In the genomic region with DNA sequence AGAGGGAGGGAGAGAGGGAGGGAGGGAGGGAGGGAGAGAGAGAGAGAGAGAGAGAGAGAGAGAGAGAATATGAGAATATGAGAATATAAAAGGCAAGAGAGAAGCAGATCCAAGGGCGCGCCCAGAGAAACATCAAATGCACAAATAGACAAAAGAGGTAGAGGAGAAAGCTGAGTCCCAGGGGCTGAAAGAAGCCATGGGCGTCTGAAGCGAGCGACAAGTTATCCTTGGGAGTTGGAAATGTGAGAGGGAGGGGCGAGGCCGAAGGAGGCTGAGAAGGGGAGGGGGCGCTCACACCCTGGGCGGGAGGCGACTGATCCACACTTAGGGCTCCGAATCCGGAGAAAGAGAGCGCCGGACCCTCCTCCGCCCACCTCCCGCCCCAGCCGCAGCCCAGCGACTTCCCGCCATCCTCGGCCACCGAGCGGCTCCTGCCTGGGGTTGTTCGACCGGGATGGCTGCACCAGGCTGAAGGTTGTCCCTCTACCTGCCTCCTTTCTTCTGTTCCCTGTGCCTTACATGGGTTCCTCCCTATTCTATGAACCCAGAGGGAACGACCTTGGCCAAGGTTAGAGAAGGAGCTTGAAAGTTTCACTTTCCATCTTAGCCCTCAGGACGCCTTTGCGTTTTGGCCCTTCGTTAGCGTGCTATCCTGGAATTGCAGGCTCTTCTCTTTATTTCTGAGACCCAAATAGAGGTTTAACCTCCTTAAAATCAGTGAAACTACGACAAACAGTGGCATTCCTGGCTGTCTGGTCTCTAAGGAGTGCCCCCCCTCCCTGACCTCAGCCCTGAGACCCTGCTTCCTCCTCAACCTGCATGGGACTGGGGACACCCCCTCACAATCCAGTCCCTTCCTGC, we compare ENCODE assay signal across 1 cellular context.
TF ChIP-seq lines count a peak whose summit lies in the region.

No MANE protein-coding gene starts in this region.

TF ChIP-seq in HEK293, 187 proteins besides CTCF, POLR2A, EP300 and RAD21 (continued from another document and continues in another):
- TF ChIP-seq, protein P1, sequence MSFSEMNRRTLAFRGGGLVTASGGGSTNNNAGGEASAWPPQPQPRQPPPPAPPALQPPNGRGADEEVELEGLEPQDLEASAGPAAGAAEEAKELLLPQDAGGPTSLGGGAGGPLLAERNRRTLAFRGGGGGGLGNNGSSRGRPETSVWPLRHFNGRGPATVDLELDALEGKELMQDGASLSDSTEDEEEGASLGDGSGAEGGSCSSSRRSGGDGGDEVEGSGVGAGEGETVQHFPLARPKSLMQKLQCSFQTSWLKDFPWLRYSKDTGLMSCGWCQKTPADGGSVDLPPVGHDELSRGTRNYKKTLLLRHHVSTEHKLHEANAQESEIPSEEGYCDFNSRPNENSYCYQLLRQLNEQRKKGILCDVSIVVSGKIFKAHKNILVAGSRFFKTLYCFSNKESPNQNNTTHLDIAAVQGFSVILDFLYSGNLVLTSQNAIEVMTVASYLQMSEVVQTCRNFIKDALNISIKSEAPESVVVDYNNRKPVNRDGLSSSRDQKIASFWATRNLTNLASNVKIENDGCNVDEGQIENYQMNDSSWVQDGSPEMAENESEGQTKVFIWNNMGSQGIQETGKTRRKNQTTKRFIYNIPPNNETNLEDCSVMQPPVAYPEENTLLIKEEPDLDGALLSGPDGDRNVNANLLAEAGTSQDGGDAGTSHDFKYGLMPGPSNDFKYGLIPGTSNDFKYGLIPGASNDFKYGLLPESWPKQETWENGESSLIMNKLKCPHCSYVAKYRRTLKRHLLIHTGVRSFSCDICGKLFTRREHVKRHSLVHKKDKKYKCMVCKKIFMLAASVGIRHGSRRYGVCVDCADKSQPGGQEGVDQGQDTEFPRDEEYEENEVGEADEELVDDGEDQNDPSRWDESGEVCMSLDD (tag by site-specific recombination; IDR thresholded peaks at IDR 0.05): peak; percentile 24; the same call in 1 of the 2 replicates
- TF ChIP-seq ZNF560 (tag by site-specific recombination; IDR thresholded peaks at IDR 0.05; ENCODE audit: borderline replicate concordance) (no peak), TRIM28 (IDR thresholded peaks at IDR 0.05; ENCODE audit: borderline replicate concordance, low read length) (no peak), ZNF10 (tag by site-specific recombination; IDR thresholded peaks at IDR 0.05) (no peak), ZNF266 (tag by site-specific recombination; IDR thresholded peaks at IDR 0.05; ENCODE audit: low read depth) (no peak), ZBTB8A (tag by site-specific recombination; IDR thresholded peaks at IDR 0.05) (peak; percentile 72), ZSCAN16 (tag by site-specific recombination; IDR thresholded peaks at IDR 0.05) (no peak), ZFP3 (tag by site-specific recombination; IDR thresholded peaks at IDR 0.05; ENCODE audit: low read depth) (no peak), YY1 (tag by site-specific recombination; IDR thresholded peaks at IDR 0.05) (no peak), ZNF341 (tag by site-specific recombination; IDR thresholded peaks at IDR 0.05; ENCODE audit: low read depth) (peak; percentile 64), ZNF747 (tag by site-specific recombination; IDR thresholded peaks at IDR 0.05) (no peak), ZXDB (tag by site-specific recombination; IDR thresholded peaks at IDR 0.05) (peak; percentile 7; the same call in 1 of the 2 replicates), ZNF184 (tag by site-specific recombination; IDR thresholded peaks at IDR 0.05) (no peak), ZNF561 (tag by site-specific recombination; IDR thresholded peaks at IDR 0.05; ENCODE audit: borderline replicate concordance) (no peak), ZBTB20 (tag by site-specific recombination; IDR thresholded peaks at IDR 0.05) (no peak), RBAK (tag by site-specific recombination; IDR thresholded peaks at IDR 0.05) (no peak), ZBTB1 (tag by site-specific recombination; IDR thresholded peaks at IDR 0.05) (no peak), SETDB1 (IDR thresholded peaks at IDR 0.05; ENCODE audit: insufficient read length, low read length) (no peak), ZNF600 (tag by site-specific recombination; IDR thresholded peaks at IDR 0.05) (peak; percentile 83), ZNF24 (tag by site-specific recombination; IDR thresholded peaks at IDR 0.05) (no peak), KLF9 (tag by site-specific recombination; IDR thresholded peaks at IDR 0.05; ENCODE audit: low read depth) (peak; percentile 54), ZNF664 (tag by site-specific recombination; IDR thresholded peaks at IDR 0.05) (no peak), ZNF169 (tag by site-specific recombination; IDR thresholded peaks at IDR 0.05) (0 out of 2 replicates have a peak, but pooled peaks have one; percentile 52), ZNF114 (tag by site-specific recombination; IDR thresholded peaks at IDR 0.05) (no peak), KLF7 (tag by site-specific recombination; IDR thresholded peaks at IDR 0.05; ENCODE audit: borderline replicate concordance) (no peak; the same call in 1 of the 2 replicates), ZNF768 (tag by site-specific recombination; IDR thresholded peaks at IDR 0.05) (no peak), ZSCAN30 (tag by site-specific recombination; IDR thresholded peaks at IDR 0.05) (0 out of 2 replicates have a peak, but pooled peaks have one; percentile 24), ZNF76 (tag by site-specific recombination; IDR thresholded peaks at IDR 0.05; ENCODE audit: borderline replicate concordance, low read depth) (peak; percentile 59; the same call in 1 of the 2 replicates), ZFHX2 (tag by site-specific recombination; conservative IDR thresholded peaks at IDR 0.05) (peak; percentile 71), ZNF121 (tag by site-specific recombination; IDR thresholded peaks at IDR 0.05) (0 out of 2 replicates have a peak, but pooled peaks have one; percentile 6), ZNF211 (tag by site-specific recombination; IDR thresholded peaks at IDR 0.05; ENCODE audit: low read depth) (no peak), ZNF670 (tag by site-specific recombination; IDR thresholded peaks at IDR 0.05; ENCODE audit: low read depth) (no peak), KLF16 (tag by site-specific recombination; IDR thresholded peaks at IDR 0.05) (peak; percentile 36; the same call in 1 of the 2 replicates), ZNF433 (tag by site-specific recombination; IDR thresholded peaks at IDR 0.05; ENCODE audit: low read depth) (no peak), SCRT1 (tag by site-specific recombination; IDR thresholded peaks at IDR 0.05; ENCODE audit: borderline replicate concordance) (no peak), SALL2 (tag by site-specific recombination; IDR thresholded peaks at IDR 0.05; ENCODE audit: borderline replicate concordance) (no peak), BCL11A (tag by site-specific recombination; IDR thresholded peaks at IDR 0.05; ENCODE audit: low read depth) (no peak), ZNF157 (tag by site-specific recombination; IDR thresholded peaks at IDR 0.05) (no peak)
- TF ChIP-seq, protein P2, sequence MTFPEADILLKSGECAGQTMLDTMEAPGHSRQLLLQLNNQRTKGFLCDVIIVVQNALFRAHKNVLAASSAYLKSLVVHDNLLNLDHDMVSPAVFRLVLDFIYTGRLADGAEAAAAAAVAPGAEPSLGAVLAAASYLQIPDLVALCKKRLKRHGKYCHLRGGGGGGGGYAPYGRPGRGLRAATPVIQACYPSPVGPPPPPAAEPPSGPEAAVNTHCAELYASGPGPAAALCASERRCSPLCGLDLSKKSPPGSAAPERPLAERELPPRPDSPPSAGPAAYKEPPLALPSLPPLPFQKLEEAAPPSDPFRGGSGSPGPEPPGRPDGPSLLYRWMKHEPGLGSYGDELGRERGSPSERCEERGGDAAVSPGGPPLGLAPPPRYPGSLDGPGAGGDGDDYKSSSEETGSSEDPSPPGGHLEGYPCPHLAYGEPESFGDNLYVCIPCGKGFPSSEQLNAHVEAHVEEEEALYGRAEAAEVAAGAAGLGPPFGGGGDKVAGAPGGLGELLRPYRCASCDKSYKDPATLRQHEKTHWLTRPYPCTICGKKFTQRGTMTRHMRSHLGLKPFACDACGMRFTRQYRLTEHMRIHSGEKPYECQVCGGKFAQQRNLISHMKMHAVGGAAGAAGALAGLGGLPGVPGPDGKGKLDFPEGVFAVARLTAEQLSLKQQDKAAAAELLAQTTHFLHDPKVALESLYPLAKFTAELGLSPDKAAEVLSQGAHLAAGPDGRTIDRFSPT (tag by site-specific recombination; IDR thresholded peaks at IDR 0.05): no peak
- TF ChIP-seq, protein P3, sequence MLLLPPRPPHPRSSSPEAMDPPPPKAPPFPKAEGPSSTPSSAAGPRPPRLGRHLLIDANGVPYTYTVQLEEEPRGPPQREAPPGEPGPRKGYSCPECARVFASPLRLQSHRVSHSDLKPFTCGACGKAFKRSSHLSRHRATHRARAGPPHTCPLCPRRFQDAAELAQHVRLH (tag by site-specific recombination; IDR thresholded peaks at IDR 0.05): no peak
- TF ChIP-seq, protein P4, sequence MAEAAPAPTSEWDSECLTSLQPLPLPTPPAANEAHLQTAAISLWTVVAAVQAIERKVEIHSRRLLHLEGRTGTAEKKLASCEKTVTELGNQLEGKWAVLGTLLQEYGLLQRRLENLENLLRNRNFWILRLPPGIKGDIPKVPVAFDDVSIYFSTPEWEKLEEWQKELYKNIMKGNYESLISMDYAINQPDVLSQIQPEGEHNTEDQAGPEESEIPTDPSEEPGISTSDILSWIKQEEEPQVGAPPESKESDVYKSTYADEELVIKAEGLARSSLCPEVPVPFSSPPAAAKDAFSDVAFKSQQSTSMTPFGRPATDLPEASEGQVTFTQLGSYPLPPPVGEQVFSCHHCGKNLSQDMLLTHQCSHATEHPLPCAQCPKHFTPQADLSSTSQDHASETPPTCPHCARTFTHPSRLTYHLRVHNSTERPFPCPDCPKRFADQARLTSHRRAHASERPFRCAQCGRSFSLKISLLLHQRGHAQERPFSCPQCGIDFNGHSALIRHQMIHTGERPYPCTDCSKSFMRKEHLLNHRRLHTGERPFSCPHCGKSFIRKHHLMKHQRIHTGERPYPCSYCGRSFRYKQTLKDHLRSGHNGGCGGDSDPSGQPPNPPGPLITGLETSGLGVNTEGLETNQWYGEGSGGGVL (tag by site-specific recombination; IDR thresholded peaks at IDR 0.05): peak; percentile 37
- TF ChIP-seq, protein P5, sequence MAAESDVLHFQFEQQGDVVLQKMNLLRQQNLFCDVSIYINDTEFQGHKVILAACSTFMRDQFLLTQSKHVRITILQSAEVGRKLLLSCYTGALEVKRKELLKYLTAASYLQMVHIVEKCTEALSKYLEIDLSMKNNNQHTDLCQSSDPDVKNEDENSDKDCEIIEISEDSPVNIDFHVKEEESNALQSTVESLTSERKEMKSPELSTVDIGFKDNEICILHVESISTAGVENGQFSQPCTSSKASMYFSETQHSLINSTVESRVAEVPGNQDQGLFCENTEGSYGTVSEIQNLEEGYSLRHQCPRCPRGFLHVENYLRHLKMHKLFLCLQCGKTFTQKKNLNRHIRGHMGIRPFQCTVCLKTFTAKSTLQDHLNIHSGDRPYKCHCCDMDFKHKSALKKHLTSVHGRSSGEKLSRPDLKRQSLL (tag by site-specific recombination; IDR thresholded peaks at IDR 0.05): 0 out of 2 replicates have a peak, but pooled peaks have one; percentile 69
- TF ChIP-seq, protein P6, sequence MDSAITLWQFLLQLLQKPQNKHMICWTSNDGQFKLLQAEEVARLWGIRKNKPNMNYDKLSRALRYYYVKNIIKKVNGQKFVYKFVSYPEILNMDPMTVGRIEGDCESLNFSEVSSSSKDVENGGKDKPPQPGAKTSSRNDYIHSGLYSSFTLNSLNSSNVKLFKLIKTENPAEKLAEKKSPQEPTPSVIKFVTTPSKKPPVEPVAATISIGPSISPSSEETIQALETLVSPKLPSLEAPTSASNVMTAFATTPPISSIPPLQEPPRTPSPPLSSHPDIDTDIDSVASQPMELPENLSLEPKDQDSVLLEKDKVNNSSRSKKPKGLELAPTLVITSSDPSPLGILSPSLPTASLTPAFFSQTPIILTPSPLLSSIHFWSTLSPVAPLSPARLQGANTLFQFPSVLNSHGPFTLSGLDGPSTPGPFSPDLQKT (IDR thresholded peaks at IDR 0.05; ENCODE audit: borderline replicate concordance, low read depth, low read length): no peak
- TF ChIP-seq, protein P7, sequence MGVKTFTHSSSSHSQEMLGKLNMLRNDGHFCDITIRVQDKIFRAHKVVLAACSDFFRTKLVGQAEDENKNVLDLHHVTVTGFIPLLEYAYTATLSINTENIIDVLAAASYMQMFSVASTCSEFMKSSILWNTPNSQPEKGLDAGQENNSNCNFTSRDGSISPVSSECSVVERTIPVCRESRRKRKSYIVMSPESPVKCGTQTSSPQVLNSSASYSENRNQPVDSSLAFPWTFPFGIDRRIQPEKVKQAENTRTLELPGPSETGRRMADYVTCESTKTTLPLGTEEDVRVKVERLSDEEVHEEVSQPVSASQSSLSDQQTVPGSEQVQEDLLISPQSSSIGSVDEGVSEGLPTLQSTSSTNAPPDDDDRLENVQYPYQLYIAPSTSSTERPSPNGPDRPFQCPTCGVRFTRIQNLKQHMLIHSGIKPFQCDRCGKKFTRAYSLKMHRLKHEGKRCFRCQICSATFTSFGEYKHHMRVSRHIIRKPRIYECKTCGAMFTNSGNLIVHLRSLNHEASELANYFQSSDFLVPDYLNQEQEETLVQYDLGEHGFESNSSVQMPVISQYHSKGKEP (tag by site-specific recombination; IDR thresholded peaks at IDR 0.05): no peak
- TF ChIP-seq, protein P8, sequence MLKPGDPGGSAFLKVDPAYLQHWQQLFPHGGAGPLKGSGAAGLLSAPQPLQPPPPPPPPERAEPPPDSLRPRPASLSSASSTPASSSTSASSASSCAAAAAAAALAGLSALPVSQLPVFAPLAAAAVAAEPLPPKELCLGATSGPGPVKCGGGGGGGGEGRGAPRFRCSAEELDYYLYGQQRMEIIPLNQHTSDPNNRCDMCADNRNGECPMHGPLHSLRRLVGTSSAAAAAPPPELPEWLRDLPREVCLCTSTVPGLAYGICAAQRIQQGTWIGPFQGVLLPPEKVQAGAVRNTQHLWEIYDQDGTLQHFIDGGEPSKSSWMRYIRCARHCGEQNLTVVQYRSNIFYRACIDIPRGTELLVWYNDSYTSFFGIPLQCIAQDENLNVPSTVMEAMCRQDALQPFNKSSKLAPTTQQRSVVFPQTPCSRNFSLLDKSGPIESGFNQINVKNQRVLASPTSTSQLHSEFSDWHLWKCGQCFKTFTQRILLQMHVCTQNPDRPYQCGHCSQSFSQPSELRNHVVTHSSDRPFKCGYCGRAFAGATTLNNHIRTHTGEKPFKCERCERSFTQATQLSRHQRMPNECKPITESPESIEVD (tag by site-specific recombination; IDR thresholded peaks at IDR 0.05): no peak
